21 cellular contexts compared by ENCODE assay signal in the genomic region with DNA sequence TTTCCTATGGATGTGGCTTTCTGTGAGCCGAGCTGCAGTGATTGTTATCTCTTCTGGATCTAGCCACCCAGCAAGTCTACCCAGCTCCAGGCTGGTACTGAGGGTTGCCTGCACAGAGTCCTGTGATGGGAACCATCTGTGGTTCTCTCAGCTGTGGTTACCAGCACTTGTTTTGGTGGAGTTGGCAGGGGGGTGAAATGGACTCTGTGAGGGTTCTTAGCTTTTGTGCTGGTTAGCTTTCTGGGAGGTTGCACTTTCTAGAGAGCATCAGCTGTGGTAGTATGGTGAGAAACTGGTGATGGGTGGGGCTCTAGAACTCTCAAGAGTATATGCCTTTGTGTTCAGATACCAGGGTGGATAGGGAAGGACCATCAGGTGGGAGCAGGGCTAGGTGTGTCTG. TPM values are rescaled to one million over a fixed set of nuclear protein-coding genes. Genes with fewer than 3 reads are reported as not detected.
"Had no signal": no experiment of that assay in that cellular context is flagged by ENCODE, and none has a peak within 500 bp of the region (broad histone marks: within the 10 kb centered on the region; RNA-seq: fewer than 3 reads in every experiment).

No MANE protein-coding gene starts in this region.

- DNase-seq: KG1, MG63, NCI-H1092, NCI-H1105 treated with DMSO at 0.1 percent for 48 hours, NCI-H1417 treated with DMSO at 0.1 percent for 48 hours, NCI-H146, NCI-H1694 treated with DMSO at 0.1 percent for 48 hours, NCI-H1930, NCI-H2081, NCI-H2107, NCI-H2227 treated with DMSO at 0.1 percent for 48 hours, NCI-H524, NCI-H526 treated with DMSO at 0.1 percent for 48 hours, NCI-H748 treated with DMSO at 0.1 percent for 48 hours, SHP77, SK-N-SH, SW 1271 had no signal

- H3K36me3 ChIP-seq: MG63 had no signal

- H3K4me2 ChIP-seq: SK-N-SH had no signal

- H3K9me2 ChIP-seq: SK-N-SH had no signal

- H3K27me3 ChIP-seq: MG63 had no signal

- H3K4me3 ChIP-seq: MG63 had no signal

- H3K9ac ChIP-seq: SK-N-SH had no signal

- H3K9me3 ChIP-seq: MG63, SK-N-SH had no signal

- H3K27ac ChIP-seq: RWPE1 had no signal

RNA-seq across cellular contexts. Expression of a gene that starts 45.4 kb away (rescaled TPM):
- total RNA-seq: HT-29, NCI-H460, SK-MEL-5 had no signal
- polyA plus RNA-seq: SK-N-SH had no signal
